Comparison of ENCODE assay signal across 1 cellular context in the genomic region with DNA sequence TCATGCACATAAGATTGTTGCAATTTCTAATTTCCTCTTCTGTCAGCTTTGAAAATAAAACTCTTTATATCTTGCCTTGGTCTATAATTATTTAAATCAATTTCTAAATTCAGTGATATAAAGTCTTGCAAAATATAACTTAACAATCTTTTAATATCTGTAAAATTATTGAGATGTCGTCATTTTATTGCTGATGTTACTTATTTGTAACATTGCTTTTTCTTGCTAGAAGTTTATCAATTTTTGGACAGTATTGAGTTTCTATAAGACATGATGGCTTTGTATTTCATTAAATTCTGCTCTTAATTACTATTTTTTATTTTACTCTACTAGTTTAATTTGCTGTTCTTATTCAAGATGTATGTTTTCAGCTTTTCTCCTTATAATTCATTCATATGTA.
TF ChIP-seq lines count a peak whose summit lies in the region.

No MANE protein-coding gene starts in this region.

TF ChIP-seq in GM23338, 12 proteins besides CTCF, POLR2A, EP300 and RAD21 (continued from another document):
- no peak for TF ChIP-seq REST (IDR thresholded peaks at IDR 0.05; ENCODE audit: unreplicated experiment)
